9 cellular contexts compared by ENCODE assay signal in the genomic region with DNA sequence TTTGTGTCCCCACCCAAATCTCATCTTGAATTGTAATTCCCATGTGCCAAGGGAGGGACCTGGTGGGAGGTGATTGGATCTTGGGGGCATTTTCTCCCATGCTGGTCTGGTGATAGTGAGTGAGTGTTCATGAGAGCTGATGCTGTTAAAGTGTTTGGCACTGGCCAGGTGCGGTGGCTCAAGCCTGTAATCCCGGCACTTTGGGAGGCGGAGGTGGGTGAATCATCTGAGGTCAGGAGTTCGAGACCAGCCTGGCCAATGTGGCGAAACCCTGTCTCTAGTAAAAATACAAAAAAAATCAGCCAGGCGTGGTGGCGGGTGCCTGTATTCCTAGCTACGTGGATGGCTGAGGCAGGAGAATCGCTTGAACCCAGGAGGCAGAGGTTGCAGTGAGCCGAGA. TPM values are rescaled to one million over a fixed set of nuclear protein-coding genes. Genes with fewer than 3 reads are reported as not detected.
DNase-seq lines count a peak whose midpoint lies in the region; ATAC-seq and TF ChIP-seq lines count a peak whose summit lies in the region.
"Not testable (repeated sequence)": the region's sequence is repeated elsewhere in the genome, so short reads cannot be mapped to it uniquely, and the experiment has no call there.
"Had no signal": no experiment of that assay in that cellular context is flagged by ENCODE, and none has a peak within 500 bp of the region (broad histone marks: within the 10 kb centered on the region; RNA-seq: fewer than 3 reads in every experiment).

No MANE protein-coding gene starts in this region.

- H2BK120ac ChIP-seq in IMR-90 (ENCODE audit: low read depth, low read length) = not testable (repeated sequence)

- H2BK5ac ChIP-seq in IMR-90 (ENCODE audit: low read depth, low read length, poor library complexity, severe bottlenecking) = not testable (repeated sequence)

- H3K36me3 ChIP-seq in IMR-90 (ENCODE audit: control insufficient read depth, insufficient read depth, low read length); adipocyte (ENCODE audit: control insufficient read depth, insufficient read depth, low read length, severe bottlenecking); esophagus squamous epithelium; prostate gland; suprapubic skin: not testable (repeated sequence)

- 90% methylated on average over 7 of the region's 10 CpGs; no CpG with 5 or more reads in 1 of the 2 experiments for whole genome bisulfite sequencing in IMR-90 (ENCODE audit: extremely low coverage in 2 of 2, insufficient read length in 1 of 2), 2 experiments
- 76 to 81% methylated on average over 9 to 10 of the region's 10 CpGs for WGBS in esophagus squamous epithelium, 2 donors
- 83% methylated on average over 10 of the region's 10 CpGs for WGBS in prostate gland
- 83% methylated on average over 10 of the region's 10 CpGs for WGBS in suprapubic skin

- H4K5ac ChIP-seq in IMR-90 (ENCODE audit: low read depth, low read length) = not testable (repeated sequence)

- not testable (repeated sequence) for H3K4me2 ChIP-seq in IMR-90 (ENCODE audit: low read depth, low read length)

- DNase-seq in IMR-90 (peak; percentile 30), MV-4-11 (lab: John Stamatoyannopoulos, UW) (peak; percentile 5), fibroblast of villous mesenchyme (ENCODE audit: low read depth) (peak; percentile 19)
- not testable (repeated sequence) for DNase-seq in adipocyte (ENCODE audit: low read depth); esophagus squamous epithelium (lab: John Stamatoyannopoulos, UW); prostate gland (ENCODE audit: low spot score); suprapubic skin (ENCODE audit: low spot score in 2 of 2)

- H3K9me3 ChIP-seq in IMR-90 (ENCODE audit: control insufficient read depth, insufficient read depth, low read length); adipocyte (ENCODE audit: control insufficient read depth, low read length); esophagus squamous epithelium; prostate gland; suprapubic skin: not testable (repeated sequence)

- not testable (repeated sequence) for H3K4me3 ChIP-seq in IMR-90 (ENCODE audit: insufficient read depth, low read depth, low read length); esophagus squamous epithelium; fibroblast of villous mesenchyme (ENCODE audit: low read depth, low read length); prostate gland; suprapubic skin
- peak overlapping the region; percentile 53 for H3K4me3 ChIP-seq in adipocyte (ENCODE audit: low read length)

- not testable (repeated sequence) for H3K18ac ChIP-seq in IMR-90 (ENCODE audit: low read depth, low read length)

- H3K27ac ChIP-seq in IMR-90 (ENCODE audit: insufficient read depth, low read length) = not testable (repeated sequence)
- peak overlapping the region; percentile 20 to 65 (median 48) for H3K27ac ChIP-seq in esophagus squamous epithelium
- H3K27ac ChIP-seq in prostate gland = peak overlapping the region; percentile 37 to 47
- H3K27ac ChIP-seq in suprapubic skin = peak overlapping the region; percentile 59

- H4K20me1 ChIP-seq in IMR-90 (ENCODE audit: insufficient read depth, low read length) = not testable (repeated sequence)

- TF ChIP-seq CTCF in IMR-90 (conservative IDR thresholded peaks at IDR 0.05; ENCODE audit: low read depth, low read length); esophagus squamous epithelium (IDR thresholded peaks at IDR 0.05); fibroblast of villous mesenchyme (IDR thresholded peaks at IDR 0.05; ENCODE audit: insufficient read depth, low read depth, low read length); prostate gland (IDR thresholded peaks at IDR 0.05); suprapubic skin (IDR thresholded peaks at IDR 0.05): not testable (repeated sequence)

- ATAC-seq in IMR-90 (ENCODE audit: low read depth) = not testable (repeated sequence)

- H2AFZ ChIP-seq in IMR-90 (replicated peaks; ENCODE audit: low read length, poor library complexity) = not testable (repeated sequence)

- H3K9me1 ChIP-seq in IMR-90 (ENCODE audit: insufficient read depth, low read length) = not testable (repeated sequence)

- H3K23ac ChIP-seq in IMR-90 (ENCODE audit: low read depth, low read length) = not testable (repeated sequence)

- not testable (repeated sequence) for TF ChIP-seq RAD21 in IMR-90 (IDR thresholded peaks at IDR 0.05; ENCODE audit: low read length)

- TF ChIP-seq POLR2A in IMR-90 (IDR thresholded peaks at IDR 0.05; ENCODE audit: low read depth, low read length); esophagus squamous epithelium (IDR thresholded peaks at IDR 0.05); prostate gland (IDR thresholded peaks at IDR 0.05); suprapubic skin (IDR thresholded peaks at IDR 0.05): not testable (repeated sequence)

- H3K14ac ChIP-seq in IMR-90 (replicated peaks; ENCODE audit: low read depth, low read length) = not testable (repeated sequence)

- not testable (repeated sequence) for H3K56ac ChIP-seq in IMR-90 (ENCODE audit: extremely low read depth, insufficient read depth, low read length)

- dilution Hi-C loops in IMR-90 (cut with HindIII; ENCODE audit: low sequenced_read_pairs, unreplicated experiment) = not testable (repeated sequence)

- H2AK5ac ChIP-seq in IMR-90 (ENCODE audit: low read depth, low read length) = not testable (repeated sequence)

- not testable (repeated sequence) for TF ChIP-seq EP300 in suprapubic skin (IDR thresholded peaks at IDR 0.05)

- H3K4ac ChIP-seq in IMR-90 (ENCODE audit: low read depth, low read length) = not testable (repeated sequence)

- H2AK9ac ChIP-seq in IMR-90 (replicated peaks; ENCODE audit: low read depth, low read length, poor library complexity) = not testable (repeated sequence)

- not testable (repeated sequence) for H2BK20ac ChIP-seq in IMR-90 (ENCODE audit: low read depth, low read length)

- not testable (repeated sequence) for H3K27me3 ChIP-seq in IMR-90 (ENCODE audit: control insufficient read depth, insufficient read depth, low read length); adipocyte (replicated peaks; ENCODE audit: control insufficient read depth, insufficient read depth, low read length); esophagus squamous epithelium; prostate gland (replicated peaks; ENCODE audit: insufficient read depth); suprapubic skin

- not testable (repeated sequence) for H4K91ac ChIP-seq in IMR-90 (ENCODE audit: insufficient read depth, low read depth, low read length)

- not testable (repeated sequence) for H3K9ac ChIP-seq in IMR-90 (ENCODE audit: low read depth, low read length)
- peak overlapping the region; percentile 79 for H3K9ac ChIP-seq in adipocyte (ENCODE audit: low read length)

- in situ Hi-C loops in IMR-90 (cut with MboI; ENCODE audit: low sequenced_read_pairs) = not testable (repeated sequence)

- not testable (repeated sequence) for BruUV-seq in IMR-90 (replicated peaks; lab: Mats Ljungman, UMichigan)

- not testable (repeated sequence) for H3K4me1 ChIP-seq in IMR-90 (ENCODE audit: control insufficient read depth, insufficient read depth, low read length); prostate gland (replicated peaks)
- H3K4me1 ChIP-seq in adipocyte (ENCODE audit: control insufficient read depth, insufficient read depth, low read length) (peaks cover 59% of the 10 kb centered on the region), esophagus squamous epithelium (peaks cover 0 to 47% (median 8%) of the 10 kb centered on the region in 3 donors), suprapubic skin (peaks cover 31% of the 10 kb centered on the region)

- H4K8ac ChIP-seq in IMR-90 (ENCODE audit: low read depth in 2 of 2, low read length in 2 of 2) = not testable (repeated sequence)

- intact Hi-C loops in IMR-90 (cut with micrococcal nuclease); esophagus squamous epithelium (cut with DNase I): not testable (repeated sequence)
- intact Hi-C loops in prostate gland (cut with DNase I) = loop anchor here (10.0 kb wide), 1 partner anchor 92 kb away; no protein-coding TSS in a partner anchor

- not testable (repeated sequence) for H2BK15ac ChIP-seq in IMR-90 (ENCODE audit: low read depth, low read length)

- CTCF ChIA-PET in IMR-90 (lab: Yijun Ruan, JAX) = not testable (repeated sequence)

- POLR2A ChIA-PET in IMR-90 (lab: Charles Lee; ENCODE audit: unreplicated experiment) = not testable (repeated sequence)

- H3K79me1 ChIP-seq in IMR-90 (ENCODE audit: low read depth in 1 of 2, low read length in 2 of 2) = not testable (repeated sequence)

RNA-seq across cellular contexts. Expression of gene EYA2, which starts 37.8 kb away (rescaled TPM):
- 2.3 and 2.5 TPM in 2 replicates for total RNA-seq in IMR-90 (2012; rRNA removed)
- 5.0 and 5.4 TPM in 2 replicates for polyA plus RNA-seq in IMR-90 (2012; rRNA removed)
- 1.8 and 4.5 TPM in 2 replicates for polyA plus RNA-seq in IMR-90 (2012; cell fraction: cytosol; rRNA removed)
- 3.6 and 4.4 TPM in 2 replicates for polyA plus RNA-seq in IMR-90 (2012; cell fraction: nucleus; rRNA removed; ENCODE audit: low replicate concordance)
- total RNA-seq in esophagus squamous epithelium = 10 to 100 TPM in 3 of 4 donors, 1 to 10 TPM in 1; 9.7 to 22.1 (median 14.3) TPM
- not detected in 2 replicates for total RNA-seq in fibroblast of villous mesenchyme
- 10 to 100 TPM; 30.0 to 31.0 TPM for total RNA-seq in prostate gland
- 1 to 10 TPM; 2.3 to 4.0 (median 3.3) TPM for total RNA-seq in suprapubic skin
- total RNA-seq: A673; CD4-positive, alpha-beta memory T cell had no signal
- polyA plus RNA-seq: CD4-positive, alpha-beta memory T cell had no signal
